22 cellular contexts compared by ENCODE assay signal in genomic region chr1:25537148-25537831, GRCh38.
"Had no signal": no experiment of that assay in that cellular context is flagged by ENCODE, and none has a peak within 500 bp of the region (broad histone marks: within the 10 kb centered on the region; RNA-seq: fewer than 3 reads in every experiment).

No MANE protein-coding gene starts in this region.

- H3K9ac ChIP-seq: parathyroid adenoma had no signal

- H3K4me3 ChIP-seq: body of pancreas, hepatocyte, left ventricle myocardium inferior, mucosa of descending colon, tibial artery, vagina had no signal

- H3K4me3 Mint-ChIP-seq: activated naive CD8-positive, alpha-beta T cell; memory B cell; naive thymus-derived CD4-positive, alpha-beta T cell; stimulated activated naive B cell treated with anti-CD40 and anti-IgM and Interleukin-4, amounts not matched to agents 10 μg/mL and 1 μg/mL and 100 μg/mL, for 72 hours had no signal

- H3K4me1 ChIP-seq: left ventricle myocardium inferior, parathyroid adenoma, vagina had no signal

- H3K79me2 ChIP-seq: hepatocyte, parathyroid adenoma had no signal

- H3K36me3 ChIP-seq: left ventricle myocardium inferior, neutrophil, tibial artery, vagina had no signal

- H2AFZ ChIP-seq: hepatocyte, parathyroid adenoma had no signal

- DNase-seq: activated CD4-positive, alpha-beta T cell treated with anti-CD3 and anti-CD28 coated beads for 1 hour; activated CD4-positive, alpha-beta T cell treated with anti-CD3 and anti-CD28 coated beads, Interleukin-2, amount 50 U/mL, for 48 hours; activated gamma-delta T cell treated with Interleukin-2 at 50 U/mL for 16 hours; activated T-cell treated with anti-CD3 and anti-CD28 coated beads, Interleukin-2, amount 50 U/mL, for 1 hour; amygdala; body of pancreas; caudate nucleus; kidney; left ventricle myocardium inferior; mucosa of descending colon; naive thymus-derived CD4-positive, alpha-beta T cell; stimulated activated naive B cell treated with anti-CD40 and anti-IgM and Interleukin-4, amounts not matched to agents 10 μg/mL and 1 μg/mL and 100 μg/mL, for 72 hours; T-helper 9 cell; tibial artery had no signal

- H3K36me3 Mint-ChIP-seq: activated naive CD8-positive, alpha-beta T cell; memory B cell; naive thymus-derived CD4-positive, alpha-beta T cell; stimulated activated naive B cell treated with anti-CD40 and anti-IgM and Interleukin-4, amounts not matched to agents 10 μg/mL and 1 μg/mL and 100 μg/mL, for 72 hours had no signal

- H3K9me3 ChIP-seq: body of pancreas, left ventricle myocardium inferior, mucosa of descending colon, neutrophil, tibial artery, vagina had no signal

- H3K4me1 Mint-ChIP-seq: memory B cell had no signal

- H3K27ac ChIP-seq: body of pancreas, hepatocyte, left ventricle myocardium inferior, neutrophil, parathyroid adenoma, tibial artery, vagina had no signal

- FAIRE-seq: colon, endometrium, kidney had no signal

- H3K27ac Mint-ChIP-seq: activated naive CD8-positive, alpha-beta T cell; memory B cell; stimulated activated naive B cell treated with anti-CD40 and anti-IgM and Interleukin-4, amounts not matched to agents 10 μg/mL and 1 μg/mL and 100 μg/mL, for 72 hours had no signal

- H3K9me3 Mint-ChIP-seq: memory B cell; naive thymus-derived CD4-positive, alpha-beta T cell; stimulated activated naive B cell treated with anti-CD40 and anti-IgM and Interleukin-4, amounts not matched to agents 10 μg/mL and 1 μg/mL and 100 μg/mL, for 72 hours had no signal

- H3K27me3 Mint-ChIP-seq: activated naive CD8-positive, alpha-beta T cell; memory B cell; stimulated activated naive B cell treated with anti-CD40 and anti-IgM and Interleukin-4, amounts not matched to agents 10 μg/mL and 1 μg/mL and 100 μg/mL, for 72 hours had no signal

- H3K4me2 ChIP-seq: hepatocyte had no signal

- H3K27me3 ChIP-seq: body of pancreas, hepatocyte, tibial artery, vagina had no signal
